In genomic region chr2:75709297-75709696, GRCh38 we compare ENCODE assay signal across 10 cellular contexts. TPM values are rescaled to one million over a fixed set of nuclear protein-coding genes. Genes with fewer than 3 reads are reported as not detected.
A peak's percentile ranks its signal among the peaks of the same experiment; 100 is the strongest.
DNase-seq lines count a peak whose midpoint lies in the region; ATAC-seq and TF ChIP-seq lines count a peak whose summit lies in the region.
"Had no signal": no experiment of that assay in that cellular context is flagged by ENCODE, and none has a peak within 500 bp of the region (broad histone marks: within the 10 kb centered on the region; RNA-seq: fewer than 3 reads in every experiment).

No MANE protein-coding gene starts in this region.

- CTCF ChIA-PET in RWPE1 (lab: Yijun Ruan, JAX) = no interaction called here

- H3K4me3 ChIP-seq in fibroblast of lung (replicated peaks in 1 of 4; ENCODE audit: control extremely low read depth in 1 of 4, insufficient read depth in 1 of 4, low read depth in 3 of 4, low read length in 4 of 4) = peak overlapping the region; percentile 57 to 96 (median 78)

- peak overlapping the region; percentile 69 for H3K4me3 Mint-ChIP-seq in activated T-cell treated with anti-CD3 and anti-CD28 coated beads, Interleukin-2, amount 50 U/mL, for 4 hours
- H3K4me3 Mint-ChIP-seq in stimulated activated naive B cell treated with anti-CD40 and anti-IgM and Interleukin-4, amounts not matched to agents 10 μg/mL and 1 μg/mL and 100 μg/mL, for 72 hours = peak overlapping the region; percentile 77 to 78

- no peak for ATAC-seq in activated T-cell treated with anti-CD3 and anti-CD28 coated beads, Interleukin-2, amount 50 U/mL, for 4 hours
- no peak for ATAC-seq in stimulated activated naive B cell treated with anti-CD40 and anti-IgM and Interleukin-4, amounts not matched to agents 10 μg/mL and 1 μg/mL and 100 μg/mL, for 72 hours (replicated peaks)
- no peak for ATAC-seq in HG02678 (IDR thresholded peaks at IDR 0.05; ENCODE audit: unreplicated experiment)
- ATAC-seq: esophagus mucosa had no signal

- H3K36me3 Mint-ChIP-seq in activated T-cell treated with anti-CD3 and anti-CD28 coated beads, Interleukin-2, amount 50 U/mL, for 4 hours (ENCODE audit: insufficient read depth) = peaks cover 13% of the 10 kb centered on the region
- H3K36me3 Mint-ChIP-seq in stimulated activated naive B cell treated with anti-CD40 and anti-IgM and Interleukin-4, amounts not matched to agents 10 μg/mL and 1 μg/mL and 100 μg/mL, for 72 hours = peaks cover 16 to 21% of the 10 kb centered on the region in 2 donors

- H3K36me3 ChIP-seq in fibroblast of lung (ENCODE audit: control insufficient read depth, insufficient read depth, low read length) = no peaks in the 10 kb centered on the region

- H3K9ac ChIP-seq in fibroblast of lung (ENCODE audit: insufficient read depth, low read length) = no peak overlapping the region

- peaks cover 2% of the 10 kb centered on the region for H3K4me1 ChIP-seq in fibroblast of lung (ENCODE audit: control insufficient read depth, extremely low read depth, insufficient read depth, low read length)

- H3K27me3 ChIP-seq in fibroblast of lung (ENCODE audit: control insufficient read depth, insufficient read depth, low read length) = no peaks in the 10 kb centered on the region

- no peaks in the 10 kb centered on the region for H3K9me3 ChIP-seq in fibroblast of lung (ENCODE audit: control insufficient read depth, insufficient read depth, low read depth, low read length)

- H3K27ac Mint-ChIP-seq in stimulated activated naive B cell treated with anti-CD40 and anti-IgM and Interleukin-4, amounts not matched to agents 10 μg/mL and 1 μg/mL and 100 μg/mL, for 72 hours = peak overlapping the region; percentile 43

- H3K27me3 Mint-ChIP-seq in activated T-cell treated with anti-CD3 and anti-CD28 coated beads, Interleukin-2, amount 50 U/mL, for 4 hours (ENCODE audit: low read depth) = no peaks in the 10 kb centered on the region
- no peaks in the 10 kb centered on the region for H3K27me3 Mint-ChIP-seq in stimulated activated naive B cell treated with anti-CD40 and anti-IgM and Interleukin-4, amounts not matched to agents 10 μg/mL and 1 μg/mL and 100 μg/mL, for 72 hours

- TF ChIP-seq CTCF in RWPE1 (conservative IDR thresholded peaks at IDR 0.05; ENCODE audit: low read depth) (no peak), fibroblast of lung (conservative IDR thresholded peaks at IDR 0.05 in 1 of 2, IDR thresholded peaks at IDR 0.05 in 1 of 2; ENCODE audit: low read depth in 1 of 2, low read length in 2 of 2) (no peak)

- H3K9me3 Mint-ChIP-seq in activated T-cell treated with anti-CD3 and anti-CD28 coated beads, Interleukin-2, amount 50 U/mL, for 4 hours = no peaks in the 10 kb centered on the region
- H3K9me3 Mint-ChIP-seq in stimulated activated naive B cell treated with anti-CD40 and anti-IgM and Interleukin-4, amounts not matched to agents 10 μg/mL and 1 μg/mL and 100 μg/mL, for 72 hours = peaks cover 0 to 5% of the 10 kb centered on the region in 2 donors

- H4K20me1 ChIP-seq in fibroblast of lung (ENCODE audit: control insufficient read depth, extremely low read depth, insufficient read depth, low read length) = no peaks in the 10 kb centered on the region

- no peak for DNase-seq in activated T-cell treated with anti-CD3 and anti-CD28 coated beads, Interleukin-2, amount 50 U/mL, for 4 hours
- DNase-seq in activated T-cell treated with anti-CD3 and anti-CD28 coated beads, Interleukin-2, amount 50 U/mL, for 1 hour = no peak
- DNase-seq in RWPE1 (ENCODE audit: low spot score) (peak; percentile 8), fibroblast of lung (ENCODE audit: low read depth in 2 of 2) (peak in 1 of 2 donors; percentile 9), mucosa of gallbladder (ENCODE audit: low spot score) (no peak), Ammon's horn (ENCODE audit: low spot score) (no peak)
- no peak for DNase-seq in stimulated activated naive B cell treated with anti-CD40 and anti-IgM and Interleukin-4, amounts not matched to agents 10 μg/mL and 1 μg/mL and 100 μg/mL, for 72 hours
- DNase-seq: T-helper 9 cell had no signal

- peaks cover 9% of the 10 kb centered on the region for H3K79me2 ChIP-seq in fibroblast of lung (ENCODE audit: control insufficient read depth, insufficient read depth, low read length)

- H3K27ac ChIP-seq in RWPE1 (no peak overlapping the region), fibroblast of lung (ENCODE audit: insufficient read depth, low read length) (no peak overlapping the region)

- no peak overlapping the region for H2AFZ ChIP-seq in fibroblast of lung (ENCODE audit: low read length)

- H3K4me2 ChIP-seq in fibroblast of lung (ENCODE audit: extremely low read depth, insufficient read depth, low read length) = peak overlapping the region; percentile 96

- POLR2A ChIA-PET in RWPE1 (lab: Yijun Ruan, JAX; ENCODE audit: low non-redundant PET) = no interaction called here

- peaks cover 19% of the 10 kb centered on the region for H3K4me1 Mint-ChIP-seq in activated T-cell treated with anti-CD3 and anti-CD28 coated beads, Interleukin-2, amount 50 U/mL, for 4 hours (ENCODE audit: low read depth)
- peaks cover 11 to 29% of the 10 kb centered on the region in 2 donors for H3K4me1 Mint-ChIP-seq in stimulated activated naive B cell treated with anti-CD40 and anti-IgM and Interleukin-4, amounts not matched to agents 10 μg/mL and 1 μg/mL and 100 μg/mL, for 72 hours

RNA-seq across cellular contexts. Expression of gene GCFC2, which starts 1.4 kb away (rescaled TPM):
- 10 to 100 TPM; 41.7 to 42.1 (median 42.1) TPM for total RNA-seq in activated T-cell treated with anti-CD3 and anti-CD28 coated beads, Interleukin-2, amount 50 U/mL, for 4 hours
- 6.8 and 7.7 TPM in 2 replicates for total RNA-seq in fibroblast of lung
- polyA plus RNA-seq in fibroblast of lung = 11.3 and 11.6 TPM in 2 replicates
- 10.2 and 10.7 TPM in 2 replicates for polyA plus RNA-seq in fibroblast of lung (2012)
- polyA minus RNA-seq in fibroblast of lung (ENCODE audit: low replicate concordance) = 0.31 and 2.5 TPM in 2 replicates
- total RNA-seq in mucosa of gallbladder = 11.0 TPM
